ENCODE assay signal across 10 cellular contexts in genomic region chr15:45185903-45186770, GRCh38. TPM values are rescaled to one million over a fixed set of nuclear protein-coding genes. Genes with fewer than 3 reads are reported as not detected.
DNase-seq lines count a peak whose midpoint lies in the region; ATAC-seq and TF ChIP-seq lines count a peak whose summit lies in the region.
"Had no signal": no experiment of that assay in that cellular context is flagged by ENCODE, and none has a peak within 500 bp of the region (broad histone marks: within the 10 kb centered on the region; RNA-seq: fewer than 3 reads in every experiment).

No MANE protein-coding gene starts in this region.

- intact Hi-C loops in IMR-90 (cut with micrococcal nuclease) = no loop called here

- no TSS peak for BruUV-seq in IMR-90 (replicated peaks; lab: Mats Ljungman, UMichigan)

- no peak for TF ChIP-seq POLR2A in IMR-90 (IDR thresholded peaks at IDR 0.05; ENCODE audit: low read depth, low read length)

- TF ChIP-seq CTCF in AG04449 (IDR thresholded peaks at IDR 0.05; ENCODE audit: insufficient read depth, low read length, missing control alignments) (no peak), IMR-90 (conservative IDR thresholded peaks at IDR 0.05; ENCODE audit: low read depth, low read length) (no peak)

- peaks cover 22 to 25% of the 10 kb centered on the region in 2 donors for H3K27me3 Mint-ChIP-seq in natural killer cell treated with Interleukin-12 subunit alpha and Interleukin-12 subunit beta and Interleukin-15 and Interleukin-18, amount 100 ng/mL, for 72 hours

- no peak overlapping the region for H4K8ac ChIP-seq in IMR-90 (ENCODE audit: low read depth in 2 of 2, low read length in 2 of 2)

- H2BK120ac ChIP-seq in IMR-90 (ENCODE audit: low read depth, low read length) = no peak overlapping the region

- ATAC-seq in IMR-90 (ENCODE audit: low read depth) = peak; percentile 27
- no peak for ATAC-seq in natural killer cell treated with Interleukin-12 subunit alpha and Interleukin-12 subunit beta and Interleukin-15 and Interleukin-18, amount 100 ng/mL, for 72 hours
- ATAC-seq in GM18519 (IDR thresholded peaks at IDR 0.05; ENCODE audit: low FRiP score, unreplicated experiment) = no peak

- no peak overlapping the region for H2BK15ac ChIP-seq in IMR-90 (ENCODE audit: low read depth, low read length)

- 0 out of 2 replicates have a peak overlapping the region, but pooled peaks have one; percentile 24 for H2AK5ac ChIP-seq in IMR-90 (ENCODE audit: low read depth, low read length)

- H3K36me3 ChIP-seq in IMR-90 (ENCODE audit: control insufficient read depth, insufficient read depth, low read length) = no peaks in the 10 kb centered on the region
- H3K36me3 ChIP-seq in ectodermal cell (ENCODE audit: control insufficient read depth, insufficient read depth, low read length) = no peaks in the 10 kb centered on the region

- peak overlapping the region; percentile 84; the same call in 1 of the 2 replicates for H3K4me2 ChIP-seq in IMR-90 (ENCODE audit: low read depth, low read length)

- H3K4me3 Mint-ChIP-seq in natural killer cell treated with Interleukin-12 subunit alpha and Interleukin-12 subunit beta and Interleukin-15 and Interleukin-18, amount 100 ng/mL, for 72 hours = peak overlapping the region; percentile 87

- H3K27ac ChIP-seq in IMR-90 (ENCODE audit: insufficient read depth, low read length) = no peak overlapping the region
- peak overlapping the region; percentile 62 for H3K27ac ChIP-seq in ectodermal cell (ENCODE audit: insufficient read depth, low read depth, low read length, poor library complexity, severe bottlenecking)

- peak overlapping the region; percentile 29 to 65 for H3K27ac Mint-ChIP-seq in natural killer cell treated with Interleukin-12 subunit alpha and Interleukin-12 subunit beta and Interleukin-15 and Interleukin-18, amount 100 ng/mL, for 72 hours

- 51% methylated on average over 3 of the region's 8 CpGs; no CpG with 5 or more reads in 1 of the 2 experiments for WGBS in IMR-90 (ENCODE audit: extremely low coverage in 2 of 2, insufficient read length in 1 of 2), 2 experiments
- WGBS in ectodermal cell, 2 experiments = 76 to 78% methylated on average over 8 of the region's 8 CpGs

- no peaks in the 10 kb centered on the region for H3K9me3 ChIP-seq in IMR-90 (ENCODE audit: control insufficient read depth, insufficient read depth, low read length)
- no peaks in the 10 kb centered on the region for H3K9me3 ChIP-seq in ectodermal cell (ENCODE audit: control insufficient read depth, low read length)

- peak overlapping the region; percentile 71 for H3K4me3 ChIP-seq in AG04449 (ENCODE audit: low read depth, low read length)
- peak overlapping the region; percentile 68; the same call in 1 of the 2 replicates for H3K4me3 ChIP-seq in IMR-90 (ENCODE audit: insufficient read depth, low read depth, low read length)
- peak overlapping the region; percentile 76 for H3K4me3 ChIP-seq in ectodermal cell (ENCODE audit: insufficient read depth, low read depth, low read length)

- H3K4me1 ChIP-seq in IMR-90 (ENCODE audit: control insufficient read depth, insufficient read depth, low read length) (peaks cover 8% of the 10 kb centered on the region), ectodermal cell (ENCODE audit: control insufficient read depth, insufficient read depth, low read length) (peaks cover 28% of the 10 kb centered on the region)

- H2AFZ ChIP-seq in IMR-90 (replicated peaks; ENCODE audit: low read length, poor library complexity) = peak overlapping the region; percentile 64

- peak overlapping the region; percentile 30 for H3K4ac ChIP-seq in IMR-90 (ENCODE audit: low read depth, low read length)

- H2BK5ac ChIP-seq in IMR-90 (ENCODE audit: low read depth, low read length, poor library complexity, severe bottlenecking) = no peak overlapping the region

- no peak overlapping the region for H3K9ac ChIP-seq in IMR-90 (ENCODE audit: low read depth, low read length)

- DNase-seq in AG04449 (ENCODE audit: low read depth, low spot score) (no peak), IMR-90 (peak; percentile 20), GM19238 (ENCODE audit: insufficient read length, low spot score) (no peak), COLO668 (lab: John Stamatoyannopoulos, UW; ENCODE audit: unreplicated experiment) (no peak), NCI-H146 (lab: John Stamatoyannopoulos, UW) (no peak)
- DNase-seq in natural killer cell treated with Interleukin-12 subunit alpha and Interleukin-12 subunit beta and Interleukin-15 and Interleukin-18, amount 100 ng/mL, for 72 hours (ENCODE audit: low spot score) = no peak

- H2BK20ac ChIP-seq in IMR-90 (ENCODE audit: low read depth, low read length) = no peak overlapping the region; the same call in 1 of the 2 replicates

- H3K36me3 Mint-ChIP-seq in natural killer cell treated with Interleukin-12 subunit alpha and Interleukin-12 subunit beta and Interleukin-15 and Interleukin-18, amount 100 ng/mL, for 72 hours = no peaks in the 10 kb centered on the region

- no peak overlapping the region for H3K14ac ChIP-seq in IMR-90 (replicated peaks; ENCODE audit: low read depth, low read length)

- H3K18ac ChIP-seq in IMR-90 (ENCODE audit: low read depth, low read length) = no peak overlapping the region

- H3K9me1 ChIP-seq in IMR-90 (ENCODE audit: insufficient read depth, low read length) = peaks cover 12% of the 10 kb centered on the region; the same call in 1 of the 2 replicates

- in situ Hi-C loops in IMR-90 (cut with MboI; ENCODE audit: low sequenced_read_pairs) = loop anchor here (25.0 kb wide), 1 partner anchor 426 kb away; no protein-coding TSS in a partner anchor

- H3K56ac ChIP-seq in IMR-90 (ENCODE audit: extremely low read depth, insufficient read depth, low read length) = no peak overlapping the region

- peaks cover 14 to 20% of the 10 kb centered on the region in 2 donors for H3K4me1 Mint-ChIP-seq in natural killer cell treated with Interleukin-12 subunit alpha and Interleukin-12 subunit beta and Interleukin-15 and Interleukin-18, amount 100 ng/mL, for 72 hours (ENCODE audit: low read depth in 2 of 2)

- H3K27me3 ChIP-seq in IMR-90 (ENCODE audit: control insufficient read depth, insufficient read depth, low read length) (peaks cover 10% of the 10 kb centered on the region), ectodermal cell (ENCODE audit: control insufficient read depth, insufficient read depth, low read length, poor library complexity, severe bottlenecking) (peaks cover 25% of the 10 kb centered on the region)

- H3K9me3 Mint-ChIP-seq in natural killer cell treated with Interleukin-12 subunit alpha and Interleukin-12 subunit beta and Interleukin-15 and Interleukin-18, amount 100 ng/mL, for 72 hours = no peaks in the 10 kb centered on the region

- no peaks in the 10 kb centered on the region for H4K20me1 ChIP-seq in IMR-90 (ENCODE audit: insufficient read depth, low read length)

- no peak overlapping the region for H4K91ac ChIP-seq in IMR-90 (ENCODE audit: insufficient read depth, low read depth, low read length)

- H2AK9ac ChIP-seq in IMR-90 (replicated peaks; ENCODE audit: low read depth, low read length, poor library complexity) = peak overlapping the region; percentile 33

- H3K79me1 ChIP-seq in IMR-90 (ENCODE audit: low read depth in 1 of 2, low read length in 2 of 2) = no peaks in the 10 kb centered on the region

- no peak for TF ChIP-seq RAD21 in IMR-90 (IDR thresholded peaks at IDR 0.05; ENCODE audit: low read length)

- dilution Hi-C loops in IMR-90 (cut with HindIII; ENCODE audit: low sequenced_read_pairs, unreplicated experiment) = no loop called here

- POLR2A ChIA-PET in AG04449 (lab: Yijun Ruan, JAX) = interaction anchor here (0.6 to 1.1 kb wide), 2 partner anchors 19 to 29 kb away, joined by 4 read pairs; no protein-coding TSS in a partner anchor
- POLR2A ChIA-PET in IMR-90 (lab: Charles Lee; ENCODE audit: unreplicated experiment) = no interaction called here

- no peak overlapping the region for H4K5ac ChIP-seq in IMR-90 (ENCODE audit: low read depth, low read length)

- CTCF ChIA-PET in AG04449 (lab: Yijun Ruan, JAX) = interaction anchor here (1.3 to 4.6 kb wide), 6 partner anchors 13 to 68 kb away, joined by 4 to 34 read pairs (median 8); no protein-coding TSS in a partner anchor
- CTCF ChIA-PET in IMR-90 (lab: Yijun Ruan, JAX) = no interaction called here

- no peak overlapping the region for H3K23ac ChIP-seq in IMR-90 (ENCODE audit: low read depth, low read length)

TF ChIP-seq in IMR-90, 13 proteins besides CTCF, POLR2A, EP300 and RAD21 (continues in another document):
- TF ChIP-seq RCOR1 (IDR thresholded peaks at IDR 0.05; ENCODE audit: insufficient replicate concordance, low read length) = no peak
- TF ChIP-seq CHD1 (IDR thresholded peaks at IDR 0.05; ENCODE audit: low read depth, low read length) = no peak

RNA-seq across cellular contexts. Expression of gene SHF, which starts 1.6 kb away (rescaled TPM):
- total RNA-seq in IMR-90 (2012; rRNA removed) = 1.8 and 2.2 TPM in 2 replicates
- 3.5 and 3.8 TPM in 2 replicates for polyA plus RNA-seq in IMR-90 (2012; rRNA removed)
- polyA plus RNA-seq in IMR-90 (2012; cell fraction: cytosol; rRNA removed) = 2.5 and 4.5 TPM in 2 replicates
- polyA plus RNA-seq in IMR-90 (2012; cell fraction: nucleus; rRNA removed; ENCODE audit: low replicate concordance) = 3.1 and 3.2 TPM in 2 replicates
- 62.2 TPM for polyA plus RNA-seq in ectodermal cell (2013, experiment 1 of 4)
- 66.8 TPM for polyA plus RNA-seq in ectodermal cell (2013, experiment 2 of 4)
- 52.4 TPM for polyA plus RNA-seq in ectodermal cell (2013, experiment 3 of 4)
- polyA plus RNA-seq in ectodermal cell (2013, experiment 4 of 4) = 62.2 TPM
- 1 to 10 TPM in 1 of 2 donors, under 1 TPM in 1; 0.81 to 1.4 TPM for total RNA-seq in natural killer cell treated with Interleukin-12 subunit alpha and Interleukin-12 subunit beta and Interleukin-15 and Interleukin-18, amount 100 ng/mL, for 72 hours

RNA-seq across cellular contexts. Expression of gene DUOX1, which starts 56.3 kb away (rescaled TPM):
- total RNA-seq in IMR-90 (2012; rRNA removed) = not detected in 2 replicates
- polyA plus RNA-seq in IMR-90 (2012; rRNA removed) = not detected in 2 replicates
- polyA plus RNA-seq in IMR-90 (2012; cell fraction: cytosol; rRNA removed) = 0.01 TPM in 1 of 2 replicates, not detected in the other
- polyA plus RNA-seq in IMR-90 (2012; cell fraction: nucleus; rRNA removed; ENCODE audit: low replicate concordance) = 0.02 TPM in 2 replicates
- polyA plus RNA-seq in ectodermal cell (2013, experiment 1 of 4) = not detected
- polyA plus RNA-seq in ectodermal cell (2013, experiment 2 of 4) = 0.12 TPM
- 0.16 TPM for polyA plus RNA-seq in ectodermal cell (2013, experiment 3 of 4)
- polyA plus RNA-seq in ectodermal cell (2013, experiment 4 of 4) = 0.08 TPM
- total RNA-seq in natural killer cell treated with Interleukin-12 subunit alpha and Interleukin-12 subunit beta and Interleukin-15 and Interleukin-18, amount 100 ng/mL, for 72 hours = under 1 TPM in 1 of 2 donors, not detected in 1; 0.08 TPM
- total RNA-seq: fibroblast of lung; T-helper 2 cell treated with Interferon-gamma antibody and Interleukin-4, amounts not matched to agents 100 ng/mL and 5 ng/mL, for 36 hours had no signal
- polyA plus RNA-seq: fibroblast of lung had no signal

RNA-seq across cellular contexts. Expression of gene DUOXA1, which starts 56.5 kb away (rescaled TPM):
- total RNA-seq in IMR-90 (2012; rRNA removed) = not detected in 2 replicates
- 0.02 TPM in 1 of 2 replicates, not detected in the other for polyA plus RNA-seq in IMR-90 (2012; rRNA removed)
- polyA plus RNA-seq in IMR-90 (2012; cell fraction: cytosol; rRNA removed) = 0.02 and 0.10 TPM in 2 replicates
- polyA plus RNA-seq in IMR-90 (2012; cell fraction: nucleus; rRNA removed; ENCODE audit: low replicate concordance) = 0.06 and 0.07 TPM in 2 replicates
- polyA plus RNA-seq in ectodermal cell (2013, experiment 1 of 4) = not detected
- not detected for polyA plus RNA-seq in ectodermal cell (2013, experiment 2 of 4)
- polyA plus RNA-seq in ectodermal cell (2013, experiment 3 of 4) = not detected
- polyA plus RNA-seq in ectodermal cell (2013, experiment 4 of 4) = not detected
- not detected for total RNA-seq in natural killer cell treated with Interleukin-12 subunit alpha and Interleukin-12 subunit beta and Interleukin-15 and Interleukin-18, amount 100 ng/mL, for 72 hours
- total RNA-seq: fibroblast of lung; T-helper 2 cell treated with Interferon-gamma antibody and Interleukin-4, amounts not matched to agents 100 ng/mL and 5 ng/mL, for 36 hours had no signal
- polyA plus RNA-seq: fibroblast of lung had no signal
